ENCODE assay signal across 21 cellular contexts in genomic region chr4:182139481-182139880, GRCh38.
A peak's percentile ranks its signal among the peaks of the same experiment; 100 is the strongest.
DNase-seq lines count a peak whose midpoint lies in the region; ATAC-seq and TF ChIP-seq lines count a peak whose summit lies in the region.
"Had no signal": no experiment of that assay in that cellular context is flagged by ENCODE, and none has a peak within 500 bp of the region (broad histone marks: within the 10 kb centered on the region; RNA-seq: fewer than 3 reads in every experiment).

No MANE protein-coding gene starts in this region.

- WGBS in IMR-90 (ENCODE audit: extremely low coverage in 2 of 2, insufficient read length in 1 of 2), 2 experiments: 54% methylated on average over 6 of the region's 13 CpGs; no CpG with 5 or more reads in 1 of the 2 experiments
- WGBS in sigmoid colon, 2 donors: 21 to 45% methylated on average over 13 of the region's 13 CpGs

- H3K4me3 ChIP-seq in IMR-90 (ENCODE audit: insufficient read depth, low read depth, low read length) (peak overlapping the region; percentile 42), choroid plexus epithelial cell (ENCODE audit: low read depth, low read length) (peak overlapping the region; percentile 17), sigmoid colon (peak overlapping the region in 3 of 4 donors; percentile 4 to 18 (median 17))
- H3K4me3 ChIP-seq: coronary artery, HAP-1 had no signal

- H2AFZ ChIP-seq in IMR-90 (replicated peaks; ENCODE audit: low read length, poor library complexity): peak overlapping the region; percentile 82

- H3K27ac ChIP-seq in IMR-90 (ENCODE audit: insufficient read depth, low read length) (no peak overlapping the region), sigmoid colon (no peak overlapping the region)
- H3K27ac ChIP-seq: coronary artery had no signal

- peaks cover 0 to 10% of the 10 kb centered on the region in 2 experiments; a peak in 2 of 4 replicates for H3K79me1 ChIP-seq in IMR-90 (ENCODE audit: low read depth in 1 of 2, low read length in 2 of 2)

- TF ChIP-seq POLR2A in IMR-90 (IDR thresholded peaks at IDR 0.05; ENCODE audit: low read depth, low read length) (no peak), sigmoid colon (IDR thresholded peaks at IDR 0.05) (no peak)

- H3K9me3 ChIP-seq in IMR-90 (ENCODE audit: control insufficient read depth, insufficient read depth, low read length) (no peaks in the 10 kb centered on the region), sigmoid colon (no peaks in the 10 kb centered on the region)
- H3K9me3 ChIP-seq: HAP-1 had no signal

- H3K9ac ChIP-seq in IMR-90 (ENCODE audit: low read depth, low read length): no peak overlapping the region; the same call in 1 of the 2 replicates

- ATAC-seq in IMR-90 (ENCODE audit: low read depth) (no peak), sciatic nerve (no peak)
- ATAC-seq: esophagus mucosa, Panc1, WTC11 had no signal

- H2AK5ac ChIP-seq in IMR-90 (ENCODE audit: low read depth, low read length): no peak overlapping the region

- peaks cover 4% of the 10 kb centered on the region for H3K9me3 Mint-ChIP-seq in activated CD4-positive, alpha-beta T cell treated with anti-CD3 and anti-CD28 coated beads, Interleukin-2, amount 10 ng/mL, durations not matched to agents 24 days and 14 days
- H3K9me3 Mint-ChIP-seq: nephron, WTC11 had no signal

- no peak overlapping the region; the same call in 1 of the 2 replicates for H2BK20ac ChIP-seq in IMR-90 (ENCODE audit: low read depth, low read length)

- peaks cover 2% of the 10 kb centered on the region; the same call in 1 of the 2 replicates for H3K4me1 ChIP-seq in IMR-90 (ENCODE audit: control insufficient read depth, insufficient read depth, low read length)
- H3K4me1 ChIP-seq in sigmoid colon: peaks cover 2 to 16% (median 14%) of the 10 kb centered on the region in 4 donors

- H3K27me3 Mint-ChIP-seq in activated CD4-positive, alpha-beta T cell treated with anti-CD3 and anti-CD28 coated beads, Interleukin-2, amount 10 ng/mL, durations not matched to agents 24 days and 14 days: peaks cover 64% of the 10 kb centered on the region

- TF ChIP-seq EP300 in sigmoid colon (IDR thresholded peaks at IDR 0.05): no peak

- H3K4me1 Mint-ChIP-seq in activated CD4-positive, alpha-beta T cell treated with anti-CD3 and anti-CD28 coated beads, Interleukin-2, amount 10 ng/mL, durations not matched to agents 24 days and 14 days: peaks cover 14% of the 10 kb centered on the region

- H2BK5ac ChIP-seq in IMR-90 (ENCODE audit: low read depth, low read length, poor library complexity, severe bottlenecking): no peak overlapping the region

- peak overlapping the region; percentile 91 for H3K4me2 ChIP-seq in IMR-90 (ENCODE audit: low read depth, low read length)

- H3K18ac ChIP-seq in IMR-90 (ENCODE audit: low read depth, low read length): no peak overlapping the region; the same call in 1 of the 2 replicates

- POLR2A ChIA-PET in IMR-90 (lab: Charles Lee; ENCODE audit: unreplicated experiment): no interaction called here

- TF ChIP-seq CTCF in IMR-90 (conservative IDR thresholded peaks at IDR 0.05; ENCODE audit: low read depth, low read length): no peak
- TF ChIP-seq CTCF in choroid plexus epithelial cell (conservative IDR thresholded peaks at IDR 0.05; ENCODE audit: low read depth, low read length): no peak
- no peak for TF ChIP-seq CTCF in sigmoid colon (IDR thresholded peaks at IDR 0.05)

- peaks cover 3% of the 10 kb centered on the region for H3K36me3 Mint-ChIP-seq in activated CD4-positive, alpha-beta T cell treated with anti-CD3 and anti-CD28 coated beads, Interleukin-2, amount 10 ng/mL, durations not matched to agents 24 days and 14 days (ENCODE audit: low read depth)
- H3K36me3 Mint-ChIP-seq: WTC11 had no signal

- DNase-seq in activated CD4-positive, alpha-beta T cell treated with anti-CD3 and anti-CD28 coated beads, Interleukin-2, amount 10 ng/mL, durations not matched to agents 24 days and 14 days: no peak
- DNase-seq in activated CD4-positive, alpha-beta T cell treated with anti-CD3 and anti-CD28 coated beads, Interleukin-2, amount 50 U/mL, for 48 hours: no peak
- DNase-seq in IMR-90: no peak
- DNase-seq in choroid plexus epithelial cell (ENCODE audit: low read depth): no peak
- DNase-seq in sigmoid colon: no peak
- no peak for DNase-seq in pons (ENCODE audit: low spot score)
- no peak for DNase-seq in sciatic nerve (ENCODE audit: low spot score)
- DNase-seq in EL: no peak
- DNase-seq: activated T-cell treated with anti-CD3 and anti-CD28 coated beads, Interleukin-2, amount 50 U/mL, for 1 hour; amniotic stem cell; DMS153; KG1; NCI-H1694; NCI-H510A treated with DMSO at 0.1 percent for 48 hours; stimulated activated CD4-positive, alpha-beta T cell treated with anti-CD3 and anti-CD28 coated beads, Interleukin-4, amount 100 ng/mL, for 24 hours had no signal

- dilution Hi-C loops in IMR-90 (cut with HindIII; ENCODE audit: low sequenced_read_pairs, unreplicated experiment): no loop called here

- H4K20me1 ChIP-seq in IMR-90 (ENCODE audit: insufficient read depth, low read length): no peaks in the 10 kb centered on the region

- no peak overlapping the region for H3K56ac ChIP-seq in IMR-90 (ENCODE audit: extremely low read depth, insufficient read depth, low read length)

- CTCF ChIA-PET in IMR-90 (lab: Yijun Ruan, JAX): no interaction called here

- H3K36me3 ChIP-seq in IMR-90 (ENCODE audit: control insufficient read depth, insufficient read depth, low read length) (no peaks in the 10 kb centered on the region), sigmoid colon (no peaks in the 10 kb centered on the region)
- H3K36me3 ChIP-seq: HAP-1 had no signal

- in situ Hi-C loops in IMR-90 (cut with MboI; ENCODE audit: low sequenced_read_pairs): no loop called here

- H3K23ac ChIP-seq in IMR-90 (ENCODE audit: low read depth, low read length): no peak overlapping the region

- peak overlapping the region in 1 of 2 experiments; percentile 78; a peak in 1 of 4 replicates for H4K8ac ChIP-seq in IMR-90 (ENCODE audit: low read depth in 2 of 2, low read length in 2 of 2)

- H3K27me3 ChIP-seq in IMR-90 (ENCODE audit: control insufficient read depth, insufficient read depth, low read length) (no peaks in the 10 kb centered on the region), sigmoid colon (peaks cover 0 to 25% (median 19%) of the 10 kb centered on the region in 3 donors)

- no peak for TF ChIP-seq RAD21 in IMR-90 (IDR thresholded peaks at IDR 0.05; ENCODE audit: low read length)

- H3K27ac Mint-ChIP-seq in activated CD4-positive, alpha-beta T cell treated with anti-CD3 and anti-CD28 coated beads, Interleukin-2, amount 10 ng/mL, durations not matched to agents 24 days and 14 days: no peak overlapping the region
- H3K27ac Mint-ChIP-seq: nephron, WTC11 had no signal

- intact Hi-C loops in activated CD4-positive, alpha-beta T cell treated with anti-CD3 and anti-CD28 coated beads, Interleukin-2, amount 10 ng/mL, durations not matched to agents 24 days and 14 days (cut with micrococcal nuclease): no loop called here
- intact Hi-C loops in IMR-90 (cut with micrococcal nuclease): no loop called here
- intact Hi-C loops in sigmoid colon (cut with DNase I): no loop called here
- intact Hi-C loops in sciatic nerve (cut with DNase I): no loop called here

- BruUV-seq in IMR-90 (replicated peaks; lab: Mats Ljungman, UMichigan): no TSS peak

- H3K9me1 ChIP-seq in IMR-90 (ENCODE audit: insufficient read depth, low read length): no peaks in the 10 kb centered on the region

- H2BK15ac ChIP-seq in IMR-90 (ENCODE audit: low read depth, low read length): no peak overlapping the region

- H3K4me3 Mint-ChIP-seq in activated CD4-positive, alpha-beta T cell treated with anti-CD3 and anti-CD28 coated beads, Interleukin-2, amount 10 ng/mL, durations not matched to agents 24 days and 14 days: peak overlapping the region; percentile 77
- H3K4me3 Mint-ChIP-seq: WTC11 had no signal

- H4K91ac ChIP-seq in IMR-90 (ENCODE audit: insufficient read depth, low read depth, low read length): peak overlapping the region; percentile 9; the same call in 1 of the 2 replicates

- 0 out of 2 replicates have a peak overlapping the region, but pooled peaks have one; percentile 81 for H3K14ac ChIP-seq in IMR-90 (replicated peaks; ENCODE audit: low read depth, low read length)

- peak overlapping the region; percentile 77 for H2AK9ac ChIP-seq in IMR-90 (replicated peaks; ENCODE audit: low read depth, low read length, poor library complexity)

- peak overlapping the region; percentile 43; the same call in 1 of the 2 replicates for H2BK120ac ChIP-seq in IMR-90 (ENCODE audit: low read depth, low read length)

- H3K4ac ChIP-seq in IMR-90 (ENCODE audit: low read depth, low read length): peak overlapping the region; percentile 60; the same call in 1 of the 2 replicates

- no peak overlapping the region for H4K5ac ChIP-seq in IMR-90 (ENCODE audit: low read depth, low read length)

TF ChIP-seq in IMR-90, 13 proteins besides CTCF, POLR2A, EP300 and RAD21:
- TF ChIP-seq CEBPB (IDR thresholded peaks at IDR 0.05; ENCODE audit: low read depth, low read length): no peak
- no peak for TF ChIP-seq USF2 (IDR thresholded peaks at IDR 0.05; ENCODE audit: low read depth, low read length)
- no peak for TF ChIP-seq FOS (IDR thresholded peaks at IDR 0.05; ENCODE audit: low read depth, low read length)
